In the genomic region with DNA sequence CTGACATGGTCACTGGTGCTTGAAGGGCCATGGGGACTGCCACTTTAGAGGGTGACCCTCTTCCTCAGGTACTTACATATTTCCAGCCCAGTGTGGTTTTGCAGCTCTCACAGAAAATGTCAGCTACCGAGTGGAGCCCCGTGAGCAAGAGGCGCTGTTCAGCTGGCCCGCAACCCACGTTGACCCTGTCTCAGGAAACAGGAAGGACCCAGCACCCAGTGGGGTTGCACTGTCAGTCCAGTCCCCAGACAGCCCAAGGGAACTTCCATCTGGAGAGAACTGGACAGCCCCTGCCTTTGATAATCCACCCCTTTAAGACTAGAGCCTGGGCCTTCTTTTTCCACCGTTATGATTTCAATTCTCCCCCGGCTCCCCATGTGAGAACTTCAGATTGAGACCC, we compare ENCODE assay signal across 13 cellular contexts. TPM values are rescaled to one million over a fixed set of nuclear protein-coding genes. Genes with fewer than 3 reads are reported as not detected.
DNase-seq lines count a peak whose midpoint lies in the region; TF ChIP-seq lines count a peak whose summit lies in the region.
"Had no signal": no experiment of that assay in that cellular context is flagged by ENCODE, and none has a peak within 500 bp of the region (broad histone marks: within the 10 kb centered on the region; RNA-seq: fewer than 3 reads in every experiment).

No MANE protein-coding gene starts in this region.

- H3K27me3 Mint-ChIP-seq in H9 (ENCODE audit: low read depth): peaks cover 7% of the 10 kb centered on the region

- H3K4me2 ChIP-seq in BLaER1 (peak overlapping the region; percentile 5; the same call in 1 of the 2 replicates), H9 (ENCODE audit: insufficient read depth, insufficient read length, low read length) (no peak overlapping the region), neural cell (ENCODE audit: low read length) (peak overlapping the region; percentile 29)

- H2BK20ac ChIP-seq in H9 (ENCODE audit: low read depth, low read length, poor library complexity, severe bottlenecking): no peak overlapping the region

- peak overlapping the region; percentile 73 to 93 (median 88); a peak in 5 of 7 replicates for H3K27ac Mint-ChIP-seq in H9
- H3K27ac Mint-ChIP-seq: activated B cell treated with CpG ODN at 0.5 μM for 24 hours; activated naive CD8-positive, alpha-beta T cell treated with anti-CD3 and anti-CD28 coated beads, Interleukin-2, amount 50 U/mL, for 24 hours had no signal

- H3K18ac ChIP-seq in H9 (ENCODE audit: insufficient read length, low read depth, low read length): no peak overlapping the region

- peaks cover 12% of the 10 kb centered on the region; the same call in 1 of the 2 replicates for H3K36me3 ChIP-seq in BLaER1
- H3K36me3 ChIP-seq in neural cell (ENCODE audit: insufficient read depth, low read length): no peaks in the 10 kb centered on the region
- H3K36me3 ChIP-seq in transverse colon: no peaks in the 10 kb centered on the region

- H3K4me3 ChIP-seq in BLaER1 (no peak overlapping the region), dorsolateral prefrontal cortex (peak overlapping the region in 45 of 59 donors; percentile 33 to 82 (median 72)), neural cell (ENCODE audit: low read length) (peak overlapping the region; percentile 76), transverse colon (no peak overlapping the region)
- H3K4me3 ChIP-seq: skin epidermis had no signal

- H3K4me1 Mint-ChIP-seq in H9: peaks cover 86 to 96% of the 10 kb centered on the region in 2 experiments

- H2BK5ac ChIP-seq in H9 (ENCODE audit: insufficient read length, low read length): no peak overlapping the region

- H4K8ac ChIP-seq in H9 (replicated peaks; ENCODE audit: insufficient read length, low read depth, low read length): no peak overlapping the region

- no peaks in the 10 kb centered on the region for H3K9me3 Mint-ChIP-seq in H9
- H3K9me3 Mint-ChIP-seq: activated B cell treated with CpG ODN at 0.5 μM for 24 hours; activated naive CD8-positive, alpha-beta T cell treated with anti-CD3 and anti-CD28 coated beads, Interleukin-2, amount 50 U/mL, for 24 hours had no signal

- whole genome bisulfite sequencing in H9 (ENCODE audit: extremely low coverage, insufficient read length, low lambda C conversion rate): no CpG with 5 or more reads among the region's 7 CpGs
- WGBS in transverse colon (ENCODE audit: low coverage in 1 of 2), 2 donors: 52 to 63% methylated on average over 2 to 7 of the region's 7 CpGs

- peaks cover 14 to 39% (median 34%) of the 10 kb centered on the region in 3 experiments; a peak in 6 of 7 replicates for H3K36me3 Mint-ChIP-seq in H9 (ENCODE audit: insufficient read depth in 1 of 3, low read depth in 3 of 3)

- H3K27ac ChIP-seq in BLaER1 (no peak overlapping the region), H9 (ENCODE audit: insufficient read length, low read depth, low read length) (no peak overlapping the region), dorsolateral prefrontal cortex (peak overlapping the region in 35 of 59 donors; percentile 13 to 97 (median 91)), neural cell (ENCODE audit: low read length) (no peak overlapping the region), transverse colon (peak overlapping the region in 1 of 4 donors; percentile 64)

- H2BK12ac ChIP-seq in H9 (ENCODE audit: insufficient read length, low read depth, low read length): no peak overlapping the region

- no peak for TF ChIP-seq EP300 in neural cell (conservative IDR thresholded peaks at IDR 0.05; ENCODE audit: poor library complexity, severe bottlenecking)
- TF ChIP-seq EP300 in transverse colon (IDR thresholded peaks at IDR 0.05; ENCODE audit: low read depth): no peak

- H4K91ac ChIP-seq in H9 (ENCODE audit: insufficient read length, low read depth, low read length): no peak overlapping the region

- H3K4me1 ChIP-seq in BLaER1 (peaks cover 62% of the 10 kb centered on the region), H9 (ENCODE audit: insufficient read depth, low read length) (peaks cover 21% of the 10 kb centered on the region), transverse colon (peaks cover 10 to 57% (median 16%) of the 10 kb centered on the region in 4 donors)

- H3K79me2 ChIP-seq in H9 (ENCODE audit: insufficient read depth, low read length) (no peaks in the 10 kb centered on the region; the same call in 1 of the 2 replicates), neural cell (replicated peaks; ENCODE audit: insufficient read depth, low read length) (peaks cover 16% of the 10 kb centered on the region)

- H3F3A ChIP-seq in neural cell (ENCODE audit: insufficient read depth, low read length, poor library complexity, severe bottlenecking): no peaks in the 10 kb centered on the region

- no peak overlapping the region for H2AK5ac ChIP-seq in H9 (ENCODE audit: insufficient read length, low read length)

- H3K9ac ChIP-seq in BLaER1 (no peak overlapping the region), H9 (ENCODE audit: extremely low read depth, insufficient read length, low read length) (no peak overlapping the region), neural cell (ENCODE audit: low read length) (peak overlapping the region; percentile 97)

- no peak overlapping the region for H3K4ac ChIP-seq in H9 (ENCODE audit: low read depth, low read length)

- no peak for TF ChIP-seq POLR2A in transverse colon (IDR thresholded peaks at IDR 0.05)

- peak overlapping the region; percentile 62 to 83; a peak in 3 of 5 replicates for H3K4me3 Mint-ChIP-seq in H9
- H3K4me3 Mint-ChIP-seq: activated B cell treated with CpG ODN at 0.5 μM for 24 hours; activated naive CD8-positive, alpha-beta T cell treated with anti-CD3 and anti-CD28 coated beads, Interleukin-2, amount 50 U/mL, for 24 hours had no signal

- in situ Hi-C loops in transverse colon (cut with MboI; ENCODE audit: low pct_ligation_motif_present in 1 of 4, low pct_unique_long_range_greater_than_20kb in 1 of 4, low sequenced_read_pairs in 3 of 4): loop anchor here (10.0 to 25.0 kb wide), 4 partner anchors 81 to 309 kb away; a partner anchor contains a TSS

- no peak overlapping the region for H4K5ac ChIP-seq in H9 (ENCODE audit: insufficient read length, low read depth, low read length)

- H2AFZ ChIP-seq in H9 (ENCODE audit: low read length): no peak overlapping the region
- H2AFZ ChIP-seq in neural cell (ENCODE audit: low read depth, low read length): no peak overlapping the region

- H2BK120ac ChIP-seq in H9 (ENCODE audit: low read depth, low read length, poor library complexity, severe bottlenecking): no peak overlapping the region

- H3K9me3 ChIP-seq in BLaER1: no peaks in the 10 kb centered on the region
- H3K9me3 ChIP-seq in H9 (ENCODE audit: control insufficient read depth, low read depth, low read length): no peaks in the 10 kb centered on the region
- H3K9me3 ChIP-seq in neural cell (ENCODE audit: low read length): no peaks in the 10 kb centered on the region
- no peaks in the 10 kb centered on the region for H3K9me3 ChIP-seq in transverse colon

- H3K23me2 ChIP-seq in H9 (ENCODE audit: insufficient read length, low read depth, low read length, poor library complexity, severe bottlenecking): peaks cover 16% of the 10 kb centered on the region

- intact Hi-C loops in dorsolateral prefrontal cortex (cut with DNase I): loop anchor here (5.0 to 10.0 kb wide), 4 partner anchors 156 to 1499 kb away; a partner anchor contains a TSS
- intact Hi-C loops in transverse colon (cut with DNase I; ENCODE audit: low total_unique reads): no loop called here

- H3K56ac ChIP-seq in H9 (ENCODE audit: insufficient read length, low read depth, low read length): no peak overlapping the region

- H3K14ac ChIP-seq in H9 (ENCODE audit: insufficient read depth, low read length): no peak overlapping the region

- no peak for TF ChIP-seq RAD21 in neural cell (conservative IDR thresholded peaks at IDR 0.05)

- no peak overlapping the region for H3T11ph ChIP-seq in H9 (ENCODE audit: low read length)

- H3K27me3 ChIP-seq in BLaER1 (peaks cover 66% of the 10 kb centered on the region), H9 (ENCODE audit: insufficient read depth, low read length) (no peaks in the 10 kb centered on the region), dorsolateral prefrontal cortex (peaks cover 0 to 6% (median 0%) of the 10 kb centered on the region in 45 donors), neural cell (ENCODE audit: insufficient read depth, low read depth, low read length) (no peaks in the 10 kb centered on the region), transverse colon (peaks cover 56% of the 10 kb centered on the region)

- H3K23ac ChIP-seq in H9 (ENCODE audit: insufficient read length, low read depth, low read length): no peak overlapping the region

- TF ChIP-seq CTCF in H9 (conservative IDR thresholded peaks at IDR 0.05): no peak
- no peak for TF ChIP-seq CTCF in dorsolateral prefrontal cortex (IDR thresholded peaks at IDR 0.05 in 54 of 56, conservative IDR thresholded peaks at IDR 0.05 in 2 of 56; ENCODE audit: low read depth in 1 of 56, partially characterized antibody in 56 of 56)
- no peak for TF ChIP-seq CTCF in neural cell (IDR thresholded peaks at IDR 0.05; ENCODE audit: poor library complexity, severe bottlenecking)
- TF ChIP-seq CTCF in transverse colon (IDR thresholded peaks at IDR 0.05): no peak

- no peaks in the 10 kb centered on the region for H3K79me1 ChIP-seq in H9 (ENCODE audit: insufficient read depth, low read depth, low read length, poor library complexity, severe bottlenecking)

- DNase-seq in H9 (no peak), dorsolateral prefrontal cortex (no peak), transverse colon (no peak), HPDE6-E6E7 (ENCODE audit: extremely low spot score) (no peak)
- no peak for DNase-seq in activated CD4-positive, alpha-beta T cell treated with anti-CD3 and anti-CD28 coated beads, Interleukin-2, amount 50 U/mL, for 4 hours
- no peak for DNase-seq in activated naive CD4-positive, alpha-beta T cell treated with anti-CD3 and anti-CD28 coated beads, Interleukin-2, amount 50 U/mL, for 16 hours
- DNase-seq: activated B cell treated with CpG ODN at 0.5 μM for 24 hours; activated naive CD8-positive, alpha-beta T cell treated with anti-CD3 and anti-CD28 coated beads, Interleukin-2, amount 50 U/mL, for 24 hours; NCI-H524 had no signal

- H4K20me1 ChIP-seq in BLaER1 (peaks cover 62% of the 10 kb centered on the region), H9 (ENCODE audit: control insufficient read depth, insufficient read depth, insufficient read length) (peaks cover under 1% of the 10 kb centered on the region), neural cell (ENCODE audit: insufficient read depth) (no peaks in the 10 kb centered on the region)

- no peak overlapping the region for H2BK15ac ChIP-seq in H9 (ENCODE audit: low read depth, low read length)

- no peaks in the 10 kb centered on the region for H3K9me2 ChIP-seq in neural cell (ENCODE audit: insufficient read depth, low read length)

RNA-seq across cellular contexts. Expression of a gene that starts 3.5 kb away (rescaled TPM):
- total RNA-seq in H9 (2021): 0.13 TPM in 1 of 2 replicates, not detected in the other
- total RNA-seq in dorsolateral prefrontal cortex: 10 to 100 TPM; 24.8 to 84.4 (median 58.4) TPM
- polyA plus RNA-seq in neural cell: 18.4 and 19.8 TPM in 2 replicates
- polyA minus RNA-seq in neural cell: 3.9 and 5.6 TPM in 2 replicates
- total RNA-seq in transverse colon: under 1 TPM in 2 of 4 donors, not detected in 2; 0.68 to 0.95 TPM
- total RNA-seq: activated B cell treated with CpG ODN at 0.5 μM for 24 hours, chondrocyte had no signal

RNA-seq across cellular contexts. Expression of a gene that starts 11.3 kb away (rescaled TPM):
- total RNA-seq in H9 (2021) (35.5 and 37.4 TPM in 2 replicates), dorsolateral prefrontal cortex (10 to 100 TPM in 4 of 120 experiments, 1 to 10 TPM in 116; 3.3 to 11.0 (median 6.3) TPM), transverse colon (10 to 100 TPM in 2 of 4 donors, 1 to 10 TPM in 1, not detected in 1; 10.0 to 24.7 (median 11.6) TPM)
- polyA plus RNA-seq in neural cell: 18.2 and 22.7 TPM in 2 replicates
- polyA minus RNA-seq in neural cell: 23.5 and 25.8 TPM in 2 replicates

RNA-seq across cellular contexts. Expression of a gene that starts 21.7 kb away (rescaled TPM):
- 65.2 and 67.2 TPM in 2 replicates for total RNA-seq in H9 (2021)
- total RNA-seq in dorsolateral prefrontal cortex: 10 to 100 TPM; 21.3 to 46.9 (median 34.3) TPM
- polyA plus RNA-seq in neural cell: 15.8 and 17.4 TPM in 2 replicates
- polyA minus RNA-seq in neural cell: 36.7 and 40.4 TPM in 2 replicates
- 10 to 100 TPM; 38.4 to 63.2 (median 57.6) TPM for total RNA-seq in transverse colon

RNA-seq across cellular contexts. Expression of a gene that starts 48.7 kb away (rescaled TPM):
- total RNA-seq in H9 (2021) (35.2 and 37.9 TPM in 2 replicates), dorsolateral prefrontal cortex (100 to 1,000 TPM in 9 of 120 experiments, 10 to 100 TPM in 111; 30.5 to 149 (median 56.0) TPM), transverse colon (100 to 1,000 TPM in 2 of 4 donors, 10 to 100 TPM in 2; 65.7 to 143 (median 102) TPM)
- polyA plus RNA-seq in neural cell: 0.22 TPM in 1 of 2 replicates, not detected in the other
- 0.49 TPM in 1 of 2 replicates, not detected in the other for polyA minus RNA-seq in neural cell
- total RNA-seq: activated B cell treated with CpG ODN at 0.5 μM for 24 hours had no signal

Comparison
In these comparisons a context has a peak if more than half of its experiments do, and no peak if none do; other contexts are left out.
1. H3K27ac ChIP-seq: peak in dorsolateral prefrontal cortex (35 of 59); none in BLaER1 (single experiment), H9 (single experiment) and neural cell (single experiment).
2. H3K4me3 ChIP-seq: peak in dorsolateral prefrontal cortex (45 of 59) and neural cell (single experiment); none in BLaER1 (single experiment) and transverse colon (0 of 4).
3. RNA of a gene that starts 3.5 kb away (total RNA-seq): 24.8 to 84.4 TPM in dorsolateral prefrontal cortex; 0.68 to 0.95 TPM in transverse colon and 0.13 TPM in H9; every median in the first group is over 10 times any median in the second.